In genomic region chr18:2547477-2548087, GRCh38 we compare ENCODE assay signal across 8 cellular contexts. TPM values are rescaled to one million over a fixed set of nuclear protein-coding genes. Genes with fewer than 3 reads are reported as not detected.
DNase-seq lines count a peak whose midpoint lies in the region; ATAC-seq and FAIRE-seq lines count a peak whose summit lies in the region.

No MANE protein-coding gene starts in this region.

- H2BK120ac ChIP-seq in mesenchymal stem cell (ENCODE audit: low read depth, low read length): no peak overlapping the region

- 87% methylated on average over 2 of the region's 4 CpGs for WGBS in mesenchymal stem cell

- peak; percentile 13 for DNase-seq in activated CD4-positive, alpha-beta T cell treated with anti-CD3 and anti-CD28 coated beads, Interleukin-2, amount 10 ng/mL, durations not matched to agents 7 days and 5 days
- DNase-seq in activated CD4-positive, alpha-beta T cell treated with anti-CD3 and anti-CD28 coated beads for 48 hours: no peak
- DNase-seq in NCI-H748 treated with DMSO at 0.1 percent for 48 hours (lab: John Stamatoyannopoulos, UW): peak; percentile 22
- peak; percentile 57 for DNase-seq in mesenchymal stem cell
- no peak for DNase-seq in MG63
- DNase-seq in activated CD4-positive, alpha-beta memory T cell treated with anti-CD3 and anti-CD28 coated beads, Interleukin-2, amount 10 ng/mL, durations not matched to agents 7 days and 5 days: no peak

- peaks cover 2% of the 10 kb centered on the region for H3K4me1 Mint-ChIP-seq in activated CD4-positive, alpha-beta T cell treated with anti-CD3 and anti-CD28 coated beads, Interleukin-2, amount 10 ng/mL, durations not matched to agents 7 days and 5 days
- no peaks in the 10 kb centered on the region for H3K4me1 Mint-ChIP-seq in activated CD4-positive, alpha-beta memory T cell treated with anti-CD3 and anti-CD28 coated beads, Interleukin-2, amount 10 ng/mL, durations not matched to agents 7 days and 5 days

- H3K18ac ChIP-seq in mesenchymal stem cell (ENCODE audit: low read depth in 1 of 2, low read length in 2 of 2): no peak overlapping the region

- H2AK5ac ChIP-seq in mesenchymal stem cell (ENCODE audit: low read length, severe bottlenecking): no peak overlapping the region

- H2BK5ac ChIP-seq in mesenchymal stem cell (ENCODE audit: low read depth, low read length, poor library complexity, severe bottlenecking): no peak overlapping the region

- no peak overlapping the region for H2BK15ac ChIP-seq in mesenchymal stem cell (ENCODE audit: low read depth, poor library complexity, severe bottlenecking)

- POLR2A ChIA-PET in activated CD4-positive, alpha-beta T cell treated with anti-CD3 and anti-CD28 coated beads, Interleukin-2, amount 10 ng/mL, durations not matched to agents 7 days and 5 days (lab: Charles Lee): no interaction called here
- POLR2A ChIA-PET in activated CD4-positive, alpha-beta memory T cell treated with anti-CD3 and anti-CD28 coated beads, Interleukin-2, amount 10 ng/mL, durations not matched to agents 7 days and 5 days (lab: Charles Lee): no interaction called here

- H3K4me3 ChIP-seq in mesenchymal stem cell (ENCODE audit: insufficient read depth in 1 of 2, low read depth in 1 of 2, low read length in 2 of 2): no peak overlapping the region
- no peak overlapping the region for H3K4me3 ChIP-seq in MG63

- no peaks in the 10 kb centered on the region for H3K27me3 ChIP-seq in mesenchymal stem cell (ENCODE audit: control insufficient read depth in 1 of 2, insufficient read depth in 1 of 2, low read length in 2 of 2)
- no peaks in the 10 kb centered on the region for H3K27me3 ChIP-seq in MG63

- no peak overlapping the region for H3K4me3 Mint-ChIP-seq in activated CD4-positive, alpha-beta T cell treated with anti-CD3 and anti-CD28 coated beads, Interleukin-2, amount 10 ng/mL, durations not matched to agents 7 days and 5 days
- no peak overlapping the region for H3K4me3 Mint-ChIP-seq in activated CD4-positive, alpha-beta memory T cell treated with anti-CD3 and anti-CD28 coated beads, Interleukin-2, amount 10 ng/mL, durations not matched to agents 7 days and 5 days

- no peak overlapping the region for H2BK12ac ChIP-seq in mesenchymal stem cell (ENCODE audit: low read length in 2 of 2)

- no peak overlapping the region for H4K91ac ChIP-seq in mesenchymal stem cell (ENCODE audit: low read length)

- no peak overlapping the region for H4K8ac ChIP-seq in mesenchymal stem cell (ENCODE audit: low read length)

- no peak overlapping the region for H3K23ac ChIP-seq in mesenchymal stem cell (ENCODE audit: low read length in 2 of 2)

- CTCF ChIA-PET in activated CD4-positive, alpha-beta T cell treated with anti-CD3 and anti-CD28 coated beads, Interleukin-2, amount 10 ng/mL, durations not matched to agents 7 days and 5 days (lab: Charles Lee): interaction anchor here (0.6 to 1.1 kb wide), 4 partner anchors 10 to 443 kb away, joined by 3 to 4 read pairs (median 4); no protein-coding TSS in a partner anchor
- CTCF ChIA-PET in activated CD4-positive, alpha-beta memory T cell treated with anti-CD3 and anti-CD28 coated beads, Interleukin-2, amount 10 ng/mL, durations not matched to agents 7 days and 5 days (lab: Charles Lee): interaction anchor here (0.6 to 3.0 kb wide), 9 partner anchors 9 to 1212 kb away, joined by 3 to 9 read pairs (median 4); no protein-coding TSS in a partner anchor

- no peak overlapping the region for H3K14ac ChIP-seq in mesenchymal stem cell (ENCODE audit: low read length in 2 of 2)

- no peak overlapping the region for H2AFZ ChIP-seq in mesenchymal stem cell (ENCODE audit: low read depth, low read length)

- peaks cover 16% of the 10 kb centered on the region for H3K36me3 Mint-ChIP-seq in activated CD4-positive, alpha-beta T cell treated with anti-CD3 and anti-CD28 coated beads, Interleukin-2, amount 10 ng/mL, durations not matched to agents 7 days and 5 days (ENCODE audit: low read depth)
- peaks cover 41% of the 10 kb centered on the region for H3K36me3 Mint-ChIP-seq in activated CD4-positive, alpha-beta memory T cell treated with anti-CD3 and anti-CD28 coated beads, Interleukin-2, amount 10 ng/mL, durations not matched to agents 7 days and 5 days (ENCODE audit: low read depth)

- no peaks in the 10 kb centered on the region for H3K27me3 Mint-ChIP-seq in activated CD4-positive, alpha-beta T cell treated with anti-CD3 and anti-CD28 coated beads, Interleukin-2, amount 10 ng/mL, durations not matched to agents 7 days and 5 days
- H3K27me3 Mint-ChIP-seq in activated CD4-positive, alpha-beta memory T cell treated with anti-CD3 and anti-CD28 coated beads, Interleukin-2, amount 10 ng/mL, durations not matched to agents 7 days and 5 days: no peaks in the 10 kb centered on the region

- no peak overlapping the region for H3K4me2 ChIP-seq in mesenchymal stem cell (ENCODE audit: low read length, poor library complexity, severe bottlenecking)

- H3K9me3 ChIP-seq in mesenchymal stem cell (ENCODE audit: control insufficient read depth, low read length) (no peaks in the 10 kb centered on the region), MG63 (no peaks in the 10 kb centered on the region)

- no peaks in the 10 kb centered on the region for H3K4me1 ChIP-seq in mesenchymal stem cell (ENCODE audit: control insufficient read depth, insufficient read depth, low read depth, low read length)

- H3K9me3 Mint-ChIP-seq in activated CD4-positive, alpha-beta T cell treated with anti-CD3 and anti-CD28 coated beads, Interleukin-2, amount 10 ng/mL, durations not matched to agents 7 days and 5 days: no peaks in the 10 kb centered on the region
- no peaks in the 10 kb centered on the region for H3K9me3 Mint-ChIP-seq in activated CD4-positive, alpha-beta memory T cell treated with anti-CD3 and anti-CD28 coated beads, Interleukin-2, amount 10 ng/mL, durations not matched to agents 7 days and 5 days

- H3K36me3 ChIP-seq in mesenchymal stem cell (ENCODE audit: control insufficient read depth in 1 of 2, insufficient read depth in 2 of 2, low read depth in 1 of 2, low read length in 2 of 2) (peaks cover 0 to 4% of the 10 kb centered on the region in 2 experiments), MG63 (peaks cover 5% of the 10 kb centered on the region)

- H3K9ac ChIP-seq in mesenchymal stem cell (ENCODE audit: low read length): no peak overlapping the region

- H3K27ac ChIP-seq in mesenchymal stem cell (ENCODE audit: low read length, poor library complexity, severe bottlenecking): no peak overlapping the region

- no peak overlapping the region for H3K27ac Mint-ChIP-seq in activated CD4-positive, alpha-beta T cell treated with anti-CD3 and anti-CD28 coated beads, Interleukin-2, amount 10 ng/mL, durations not matched to agents 7 days and 5 days
- no peak overlapping the region for H3K27ac Mint-ChIP-seq in activated CD4-positive, alpha-beta memory T cell treated with anti-CD3 and anti-CD28 coated beads, Interleukin-2, amount 10 ng/mL, durations not matched to agents 7 days and 5 days

- FAIRE-seq in colon (lab: Jason Lieb, UNC): peak; percentile 71

- peak; percentile 83 for ATAC-seq in HG02885 (IDR thresholded peaks at IDR 0.05; ENCODE audit: poor library complexity, unreplicated experiment)

- peaks cover 3% of the 10 kb centered on the region for H3K79me1 ChIP-seq in mesenchymal stem cell (replicated peaks; ENCODE audit: low read length, poor library complexity, severe bottlenecking)

- H3K4ac ChIP-seq in mesenchymal stem cell (ENCODE audit: low read depth in 1 of 2, low read length in 2 of 2): no peak overlapping the region

RNA-seq across cellular contexts. Expression of gene METTL4, which starts 23.7 kb away (rescaled TPM):
- total RNA-seq in activated CD4-positive, alpha-beta T cell treated with anti-CD3 and anti-CD28 coated beads, Interleukin-2, amount 10 ng/mL, durations not matched to agents 7 days and 5 days: 10 to 100 TPM; 20.3 to 25.5 TPM
- polyA plus RNA-seq in mesenchymal stem cell (2013, experiment 1 of 2): 4.5 TPM
- 4.5 TPM for polyA plus RNA-seq in mesenchymal stem cell (2013, experiment 2 of 2)
- total RNA-seq in MG63 (2014; rRNA removed; shearing (Covaris generic); ENCODE audit: low replicate concordance): 6.6 and 10.8 TPM in 2 replicates
- 10 to 100 TPM; 22.1 to 23.7 TPM for total RNA-seq in activated CD4-positive, alpha-beta memory T cell treated with anti-CD3 and anti-CD28 coated beads, Interleukin-2, amount 10 ng/mL, durations not matched to agents 7 days and 5 days

RNA-seq across cellular contexts. Expression of gene NDC80, which starts 23.8 kb away (rescaled TPM):
- total RNA-seq in activated CD4-positive, alpha-beta T cell treated with anti-CD3 and anti-CD28 coated beads, Interleukin-2, amount 10 ng/mL, durations not matched to agents 7 days and 5 days: 10 to 100 TPM; 92.3 to 96.5 TPM
- polyA plus RNA-seq in mesenchymal stem cell (2013, experiment 1 of 2): 3.6 TPM
- polyA plus RNA-seq in mesenchymal stem cell (2013, experiment 2 of 2): 4.0 TPM
- 43.0 and 67.2 TPM in 2 replicates for total RNA-seq in MG63 (2014; rRNA removed; shearing (Covaris generic); ENCODE audit: low replicate concordance)
- 10 to 100 TPM; 78.0 to 78.9 TPM for total RNA-seq in activated CD4-positive, alpha-beta memory T cell treated with anti-CD3 and anti-CD28 coated beads, Interleukin-2, amount 10 ng/mL, durations not matched to agents 7 days and 5 days

Comparison
In these comparisons a context has a peak if more than half of its experiments do, and no peak if none do; other contexts are left out.
1. DNase-seq: peak in activated CD4-positive, alpha-beta T cell treated with anti-CD3 and anti-CD28 coated beads, Interleukin-2, amount 10 ng/mL, durations not matched to agents 7 days and 5 days (single experiment), NCI-H748 treated with DMSO at 0.1 percent for 48 hours (single experiment) and mesenchymal stem cell (single experiment); none in activated CD4-positive, alpha-beta T cell treated with anti-CD3 and anti-CD28 coated beads for 48 hours (single experiment), MG63 (single experiment) and activated CD4-positive, alpha-beta memory T cell treated with anti-CD3 and anti-CD28 coated beads, Interleukin-2, amount 10 ng/mL, durations not matched to agents 7 days and 5 days (single experiment).